Comparison of ENCODE assay signal across 1 cellular context in the genomic region with DNA sequence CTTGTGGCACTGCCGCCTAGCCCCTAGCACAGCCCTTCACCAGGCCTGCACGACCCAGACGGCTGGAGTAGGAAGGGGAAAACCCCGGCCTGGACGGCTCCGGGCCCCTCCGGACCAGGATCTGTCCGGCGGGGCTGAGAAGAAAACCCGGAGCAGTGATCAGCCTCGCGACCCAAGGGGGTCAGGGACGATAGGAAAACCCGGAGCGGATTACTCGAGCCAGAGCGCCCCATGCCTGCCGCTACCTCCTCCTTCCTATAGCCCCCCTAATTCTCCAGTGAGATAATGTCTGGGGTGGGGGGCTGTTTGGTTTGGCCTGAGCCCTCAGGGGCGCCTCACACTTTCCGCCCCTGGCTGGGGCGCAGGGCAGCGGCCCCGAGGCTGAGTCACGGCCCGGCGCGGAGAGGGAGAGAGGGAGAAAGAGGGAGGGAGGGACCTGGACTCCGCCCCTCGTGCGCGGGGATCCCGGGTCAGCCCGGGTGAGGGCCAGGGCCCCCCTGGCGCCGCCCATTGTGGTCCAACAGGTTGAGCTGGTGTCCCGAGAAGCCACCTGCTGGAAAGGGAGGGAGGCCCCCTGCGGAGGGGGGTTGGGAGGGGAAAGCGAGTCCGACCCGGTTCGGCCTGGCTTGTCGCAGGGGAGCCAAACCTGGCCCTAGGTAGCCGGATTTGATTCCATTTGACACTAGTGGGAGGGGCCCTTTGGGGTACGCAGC.
TF ChIP-seq lines count a peak whose summit lies in the region.

No MANE protein-coding gene starts in this region.

TF ChIP-seq in HEK293, 187 proteins besides CTCF, POLR2A, EP300 and RAD21 (continued from another document):
- TF ChIP-seq KLF8 (tag by site-specific recombination; IDR thresholded peaks at IDR 0.05): peak; percentile 99
- TF ChIP-seq ZNF426 (tag by site-specific recombination; IDR thresholded peaks at IDR 0.05): no peak
- no peak; the same call in 1 of the 2 replicates for TF ChIP-seq MYNN (tag by site-specific recombination; IDR thresholded peaks at IDR 0.05; ENCODE audit: borderline replicate concordance)
- TF ChIP-seq ZNF791 (tag by site-specific recombination; IDR thresholded peaks at IDR 0.05): no peak
- TF ChIP-seq ZNF398 (tag by site-specific recombination; IDR thresholded peaks at IDR 0.05): peak; percentile 99
- TF ChIP-seq ZNF324 (tag by site-specific recombination; IDR thresholded peaks at IDR 0.05): peak; percentile 99
- TF ChIP-seq ZNF777 (tag by site-specific recombination; IDR thresholded peaks at IDR 0.05; ENCODE audit: borderline replicate concordance): no peak
- no peak for TF ChIP-seq ZNF354C (tag by site-specific recombination; IDR thresholded peaks at IDR 0.05; ENCODE audit: borderline replicate concordance, low read depth)
- TF ChIP-seq ZNF133 (tag by site-specific recombination; IDR thresholded peaks at IDR 0.05): no peak
- TF ChIP-seq PRDM1 (tag by site-specific recombination; IDR thresholded peaks at IDR 0.05): peak; percentile 57
- no peak for TF ChIP-seq ZNF248 (tag by site-specific recombination; IDR thresholded peaks at IDR 0.05)
- no peak for TF ChIP-seq ZNF560 (tag by site-specific recombination; IDR thresholded peaks at IDR 0.05; ENCODE audit: borderline replicate concordance)
- peak; percentile 77 for TF ChIP-seq ZNF76 (tag by site-specific recombination; IDR thresholded peaks at IDR 0.05; ENCODE audit: borderline replicate concordance, low read depth)
- TF ChIP-seq ZNF416 (tag by site-specific recombination; IDR thresholded peaks at IDR 0.05): no peak
- peak; percentile 68 for TF ChIP-seq ZNF558 (tag by site-specific recombination; IDR thresholded peaks at IDR 0.05)
- no peak for TF ChIP-seq ZNF654 (tag by site-specific recombination; IDR thresholded peaks at IDR 0.05; ENCODE audit: low read depth)
- TF ChIP-seq ZNF280D (tag by site-specific recombination; IDR thresholded peaks at IDR 0.05): peak; percentile 87; the same call in 1 of the 2 replicates
